ENCODE assay signal across 24 cellular contexts in the genomic region with DNA sequence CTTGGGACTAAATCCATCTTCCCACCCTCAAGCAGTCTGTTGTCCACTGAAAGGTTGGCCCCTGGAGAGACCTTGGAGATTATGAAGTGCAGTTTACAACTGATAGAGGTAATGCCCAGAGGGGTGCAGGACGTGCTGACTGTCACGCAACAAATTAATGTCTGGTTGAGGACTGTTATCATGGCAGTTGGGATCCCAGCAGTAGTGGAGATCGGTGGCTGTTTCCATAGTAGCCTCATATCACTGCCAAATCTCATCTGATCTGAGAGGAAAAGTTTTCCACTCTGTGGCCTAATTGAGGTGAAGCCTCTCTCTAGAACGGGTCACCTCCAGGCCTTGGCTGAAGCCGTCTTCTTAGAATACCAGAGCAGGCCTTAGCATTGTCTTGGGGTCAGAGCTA. TPM values are rescaled to one million over a fixed set of nuclear protein-coding genes. Genes with fewer than 3 reads are reported as not detected.
"Had no signal": no experiment of that assay in that cellular context is flagged by ENCODE, and none has a peak within 500 bp of the region (broad histone marks: within the 10 kb centered on the region; RNA-seq: fewer than 3 reads in every experiment).

No MANE protein-coding gene starts in this region.

- H3K27me3 ChIP-seq: breast epithelium, gastroesophageal sphincter, hepatocyte, left lung, right lobe of liver, suprapubic skin, upper lobe of right lung had no signal

- H3K4me3 ChIP-seq: breast epithelium, gastroesophageal sphincter, hepatocyte, left lung, mucosa of descending colon, prostate gland, right lobe of liver, suprapubic skin, upper lobe of right lung had no signal

- H3K27ac Mint-ChIP-seq: activated CD4-positive, alpha-beta memory T cell treated with anti-CD3 and anti-CD28 coated beads, Interleukin-2, amount 10 ng/mL, durations not matched to agents 7 days and 5 days; activated CD4-positive, alpha-beta T cell treated with anti-CD3 and anti-CD28 coated beads for 36 hours; activated naive CD8-positive, alpha-beta T cell treated with anti-CD3 and anti-CD28 coated beads for 36 hours; activated T-cell treated with anti-CD3 and anti-CD28 coated beads, Interleukin-2, amount 50 U/mL, for 72 hours; natural killer cell; stimulated activated naive CD8-positive, alpha-beta T cell treated with anti-CD3 and anti-CD28 coated beads, Interleukin-15, Interleukin-2, amounts not matched to agents 100 ng/mL and 50 ng/mL, for 24 hours had no signal

- H3K27me3 Mint-ChIP-seq: activated CD4-positive, alpha-beta memory T cell treated with anti-CD3 and anti-CD28 coated beads, Interleukin-2, amount 10 ng/mL, durations not matched to agents 7 days and 5 days; activated CD4-positive, alpha-beta T cell treated with anti-CD3 and anti-CD28 coated beads for 36 hours; activated naive CD8-positive, alpha-beta T cell treated with anti-CD3 and anti-CD28 coated beads for 36 hours; stimulated activated naive CD8-positive, alpha-beta T cell treated with anti-CD3 and anti-CD28 coated beads, Interleukin-15, Interleukin-2, amounts not matched to agents 100 ng/mL and 50 ng/mL, for 24 hours had no signal

- FAIRE-seq: keratinocyte had no signal

- DNase-seq: activated CD4-positive, alpha-beta memory T cell treated with anti-CD3 and anti-CD28 coated beads, Interleukin-2, amount 10 ng/mL, durations not matched to agents 7 days and 5 days; activated CD4-positive, alpha-beta T cell treated with anti-CD3 and anti-CD28 coated beads for 36 hours; activated gamma-delta T cell treated with Interleukin-2 at 50 U/mL for 16 hours; activated naive CD8-positive, alpha-beta T cell treated with anti-CD3 and anti-CD28 coated beads for 36 hours; activated T-cell treated with anti-CD3 and anti-CD28 coated beads, Interleukin-2, amount 50 U/mL, for 72 hours; anterior cingulate cortex; cerebellar nuclear complex; dermis blood vessel endothelial cell; left lung; mucosa of descending colon; natural killer cell; nucleus accumbens; right lobe of liver; upper lobe of right lung; WERI-Rb-1 had no signal

- H3K9me3 ChIP-seq: breast epithelium, gastroesophageal sphincter, left lung, mucosa of descending colon, prostate gland, right lobe of liver, suprapubic skin, upper lobe of right lung had no signal

- H3K27ac ChIP-seq: gastroesophageal sphincter, hepatocyte, left lung, prostate gland, right lobe of liver, upper lobe of right lung, WERI-Rb-1 had no signal

- H3K4me3 Mint-ChIP-seq: activated CD4-positive, alpha-beta memory T cell treated with anti-CD3 and anti-CD28 coated beads, Interleukin-2, amount 10 ng/mL, durations not matched to agents 7 days and 5 days; activated CD4-positive, alpha-beta T cell treated with anti-CD3 and anti-CD28 coated beads for 36 hours; activated naive CD8-positive, alpha-beta T cell treated with anti-CD3 and anti-CD28 coated beads for 36 hours; activated T-cell treated with anti-CD3 and anti-CD28 coated beads, Interleukin-2, amount 50 U/mL, for 72 hours; natural killer cell; stimulated activated naive CD8-positive, alpha-beta T cell treated with anti-CD3 and anti-CD28 coated beads, Interleukin-15, Interleukin-2, amounts not matched to agents 100 ng/mL and 50 ng/mL, for 24 hours had no signal

- ATAC-seq: activated CD4-positive, alpha-beta T cell treated with anti-CD3 and anti-CD28 coated beads for 36 hours; activated T-cell treated with anti-CD3 and anti-CD28 coated beads, Interleukin-2, amount 50 U/mL, for 72 hours; gastroesophageal sphincter; left lung; mucosa of descending colon; natural killer cell; right lobe of liver; upper lobe of right lung had no signal

- H3K36me3 ChIP-seq: breast epithelium, left lung, prostate gland, right lobe of liver, suprapubic skin, upper lobe of right lung had no signal

- H3K9me3 Mint-ChIP-seq: activated CD4-positive, alpha-beta memory T cell treated with anti-CD3 and anti-CD28 coated beads, Interleukin-2, amount 10 ng/mL, durations not matched to agents 7 days and 5 days; activated naive CD8-positive, alpha-beta T cell treated with anti-CD3 and anti-CD28 coated beads for 36 hours; activated T-cell treated with anti-CD3 and anti-CD28 coated beads, Interleukin-2, amount 50 U/mL, for 72 hours; natural killer cell; stimulated activated naive CD8-positive, alpha-beta T cell treated with anti-CD3 and anti-CD28 coated beads, Interleukin-15, Interleukin-2, amounts not matched to agents 100 ng/mL and 50 ng/mL, for 24 hours had no signal

- H2AFZ ChIP-seq: hepatocyte had no signal

- H3K36me3 Mint-ChIP-seq: activated naive CD8-positive, alpha-beta T cell treated with anti-CD3 and anti-CD28 coated beads for 36 hours; natural killer cell had no signal

- H3K4me2 ChIP-seq: hepatocyte had no signal

RNA-seq across cellular contexts. Expression of a gene that starts 49.4 kb away (rescaled TPM):
- total RNA-seq: activated CD4-positive, alpha-beta memory T cell treated with anti-CD3 and anti-CD28 coated beads, Interleukin-2, amount 10 ng/mL, durations not matched to agents 7 days and 5 days; breast epithelium; dermis blood vessel endothelial cell; epithelial cell of proximal tubule; gastroesophageal sphincter; hepatocyte; right lobe of liver; suprapubic skin; T-helper 1 cell treated with Interleukin-12 subunit alpha and Interleukin-12 subunit beta and Interleukin-4 antibody, amounts not matched to agents 30 ng/mL and 1 ng/mL, for 36 hours; upper lobe of right lung had no signal
- polyA plus RNA-seq: hepatocyte, keratinocyte had no signal
